In the genomic region with DNA sequence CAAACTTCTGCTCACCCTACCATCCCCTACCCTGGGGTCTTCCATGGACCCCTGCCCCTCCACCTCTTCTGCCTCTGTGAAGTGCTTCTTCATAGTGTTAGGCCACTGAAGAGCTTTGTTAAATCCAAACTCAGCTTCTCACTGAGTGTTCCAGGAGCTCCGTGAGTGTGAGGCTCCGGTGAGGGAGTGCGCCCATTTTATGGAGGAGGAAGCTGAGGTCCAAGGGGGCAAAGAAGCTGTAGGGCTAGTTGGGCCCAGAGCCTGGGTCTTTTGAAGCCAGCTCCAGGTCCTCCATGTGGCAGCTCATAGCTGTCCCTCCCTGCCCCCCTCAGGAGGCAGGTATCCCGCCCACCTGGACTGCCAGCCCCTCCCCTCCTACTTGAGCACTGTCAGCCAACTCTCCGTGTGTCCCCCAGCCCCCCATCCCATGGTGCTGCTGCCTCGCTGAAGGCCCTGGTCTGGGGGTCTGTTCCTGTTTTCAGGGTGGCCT, we compare ENCODE assay signal across 9 cellular contexts. TPM values are rescaled to one million over a fixed set of nuclear protein-coding genes. Genes with fewer than 3 reads are reported as not detected.
DNase-seq lines count a peak whose midpoint lies in the region; ATAC-seq and TF ChIP-seq lines count a peak whose summit lies in the region.
"Had no signal": no experiment of that assay in that cellular context is flagged by ENCODE, and none has a peak within 500 bp of the region (broad histone marks: within the 10 kb centered on the region; RNA-seq: fewer than 3 reads in every experiment).

No MANE protein-coding gene starts in this region.

- H3K27me3 Mint-ChIP-seq in activated naive CD8-positive, alpha-beta T cell treated with anti-CD3 and anti-CD28 coated beads, Interleukin-2, amount 10 ng/mL, durations not matched to agents 7 days and 5 days, result no peaks in the 10 kb centered on the region

- H3K4me1 Mint-ChIP-seq in activated naive CD8-positive, alpha-beta T cell treated with anti-CD3 and anti-CD28 coated beads, Interleukin-2, amount 10 ng/mL, durations not matched to agents 7 days and 5 days, result peaks cover 62% of the 10 kb centered on the region

- H3K4me3 ChIP-seq in heart right ventricle (peak overlapping the region in 2 of 10 donors; percentile 27 to 70), muscle layer of colon (ENCODE audit: low read depth in 1 of 2, low read length in 2 of 2) (no peak overlapping the region), urinary bladder (ENCODE audit: low read depth, low read length) (no peak overlapping the region)

- H3K36me3 ChIP-seq in heart right ventricle, result peaks cover 0 to 11% (median 0%) of the 10 kb centered on the region in 9 donors
- no peaks in the 10 kb centered on the region for H3K36me3 ChIP-seq in muscle layer of colon (ENCODE audit: insufficient read depth, low read length)
- no peaks in the 10 kb centered on the region for H3K36me3 ChIP-seq in urinary bladder (ENCODE audit: insufficient read depth)

- H3K36me3 Mint-ChIP-seq in activated naive CD8-positive, alpha-beta T cell treated with anti-CD3 and anti-CD28 coated beads, Interleukin-2, amount 10 ng/mL, durations not matched to agents 7 days and 5 days, result peaks cover 29% of the 10 kb centered on the region

- peak overlapping the region; percentile 22 to 91 (median 80) for H3K27ac ChIP-seq in heart right ventricle
- peak overlapping the region; percentile 47 for H3K27ac ChIP-seq in muscle layer of colon (ENCODE audit: low read depth, low read length)
- peak overlapping the region; percentile 76 for H3K27ac ChIP-seq in urinary bladder (ENCODE audit: low read depth)

- no peak for TF ChIP-seq CTCF in heart right ventricle (IDR thresholded peaks at IDR 0.05)

- POLR2A ChIA-PET in activated naive CD8-positive, alpha-beta T cell treated with anti-CD3 and anti-CD28 coated beads, Interleukin-2, amount 10 ng/mL, durations not matched to agents 7 days and 5 days (lab: Charles Lee), result interaction anchor here (0.7 to 11.5 kb wide), 9 partner anchors 8 to 89 kb away, joined by 3 to 162 read pairs (median 9); a partner anchor contains a TSS

- peaks cover 28 to 96% (median 76%) of the 10 kb centered on the region in 9 donors for H3K4me1 ChIP-seq in heart right ventricle
- peaks cover 8% of the 10 kb centered on the region for H3K4me1 ChIP-seq in muscle layer of colon (ENCODE audit: insufficient read depth, low read length)
- H3K4me1 ChIP-seq in urinary bladder (ENCODE audit: insufficient read depth), result no peaks in the 10 kb centered on the region

- H3K9me3 ChIP-seq in heart right ventricle (no peaks in the 10 kb centered on the region), muscle layer of colon (ENCODE audit: low read length) (no peaks in the 10 kb centered on the region)

- H3K27ac Mint-ChIP-seq in activated naive CD8-positive, alpha-beta T cell treated with anti-CD3 and anti-CD28 coated beads, Interleukin-2, amount 10 ng/mL, durations not matched to agents 7 days and 5 days, result peak overlapping the region; percentile 99

- DNase-seq in heart right ventricle, result no peak
- no peak for DNase-seq in cardiac septum (ENCODE audit: low spot score)
- DNase-seq in activated naive CD8-positive, alpha-beta T cell treated with anti-CD3 and anti-CD28 coated beads, Interleukin-2, amount 10 ng/mL, durations not matched to agents 7 days and 5 days, result peak; percentile 48
- no peak for DNase-seq in NCI-H1694 (lab: John Stamatoyannopoulos, UW)
- DNase-seq: head of caudate nucleus had no signal

- intact Hi-C loops in heart right ventricle (cut with DNase I) (loop anchor here in 3 of 10 donors (10.0 kb wide), 2 partner anchors 47 to 87 kb away; a partner anchor contains a TSS), cardiac septum (cut with DNase I) (no loop called here)

- WGBS in heart right ventricle, 2 donors, result 74 to 84% methylated on average over 6 of the region's 6 CpGs
- 72% methylated on average over 6 of the region's 6 CpGs for WGBS in urinary bladder

- H3K9ac ChIP-seq in muscle layer of colon (ENCODE audit: low read length), result no peak overlapping the region

- ATAC-seq in heart right ventricle (no peak), HG02763 (IDR thresholded peaks at IDR 0.05; ENCODE audit: unreplicated experiment) (no peak), HG03175 (IDR thresholded peaks at IDR 0.05; ENCODE audit: unreplicated experiment) (no peak)
- no peak for ATAC-seq in activated naive CD8-positive, alpha-beta T cell treated with anti-CD3 and anti-CD28 coated beads, Interleukin-2, amount 10 ng/mL, durations not matched to agents 7 days and 5 days (ENCODE audit: low read depth)

- no peaks in the 10 kb centered on the region for H3K9me3 Mint-ChIP-seq in activated naive CD8-positive, alpha-beta T cell treated with anti-CD3 and anti-CD28 coated beads, Interleukin-2, amount 10 ng/mL, durations not matched to agents 7 days and 5 days

- H3K27me3 ChIP-seq in heart right ventricle (no peaks in the 10 kb centered on the region), muscle layer of colon (ENCODE audit: control insufficient read depth in 1 of 2, insufficient read depth in 2 of 2, low read length in 2 of 2) (peaks cover 0 to 5% of the 10 kb centered on the region in 2 donors)

- H3K4me3 Mint-ChIP-seq in activated naive CD8-positive, alpha-beta T cell treated with anti-CD3 and anti-CD28 coated beads, Interleukin-2, amount 10 ng/mL, durations not matched to agents 7 days and 5 days, result peak overlapping the region; percentile 100

RNA-seq across cellular contexts. Expression of a gene that starts 6.0 kb away (rescaled TPM):
- total RNA-seq in heart right ventricle, result 10 to 100 TPM in 5 of 10 donors, 1 to 10 TPM in 5; 6.3 to 28.7 (median 9.8) TPM
- polyA plus RNA-seq in heart right ventricle, result 10 to 100 TPM in 1 of 2 donors, 1 to 10 TPM in 1; 5.3 to 11.1 TPM
- total RNA-seq in cardiac septum, result 12.2 TPM
- 100 to 1,000 TPM; 408 to 411 TPM for total RNA-seq in activated naive CD8-positive, alpha-beta T cell treated with anti-CD3 and anti-CD28 coated beads, Interleukin-2, amount 10 ng/mL, durations not matched to agents 7 days and 5 days
- 3.1 TPM for total RNA-seq in urinary bladder
- 10.8 TPM for polyA plus RNA-seq in urinary bladder

RNA-seq across cellular contexts. Expression of a gene that starts 34.2 kb away (rescaled TPM):
- total RNA-seq in heart right ventricle (under 1 TPM in 2 of 10 donors, not detected in 8; 0.13 to 0.16 TPM), cardiac septum (not detected), urinary bladder (not detected)
- polyA plus RNA-seq in heart right ventricle (not detected), urinary bladder (not detected)
- total RNA-seq in activated naive CD8-positive, alpha-beta T cell treated with anti-CD3 and anti-CD28 coated beads, Interleukin-2, amount 10 ng/mL, durations not matched to agents 7 days and 5 days, result under 1 TPM; 0.53 to 0.65 TPM

Comparison
In these comparisons a context has a peak if more than half of its experiments do, and no peak if none do; other contexts are left out.
1. RNA of a gene that starts 6.0 kb away (total RNA-seq): 408 to 411 TPM in activated naive CD8-positive, alpha-beta T cell treated with anti-CD3 and anti-CD28 coated beads, Interleukin-2, amount 10 ng/mL, durations not matched to agents 7 days and 5 days; 12.2 TPM in cardiac septum (single experiment), 6.3 to 28.7 TPM in heart right ventricle and 3.1 TPM in urinary bladder (single experiment); every median in the first group is over 10 times any median in the second.
2. Peak in every context shown above with its lines, with median percentiles within 50 percentile points of each other: H3K27ac ChIP-seq.